ENCODE assay signal across 19 cellular contexts in genomic region chr4:55793479-55793878, GRCh38. TPM values are rescaled to one million over a fixed set of nuclear protein-coding genes. Genes with fewer than 3 reads are reported as not detected.
DNase-seq lines count a peak whose midpoint lies in the region; ATAC-seq, FAIRE-seq and TF ChIP-seq lines count a peak whose summit lies in the region.
"Had no signal": no experiment of that assay in that cellular context is flagged by ENCODE, and none has a peak within 500 bp of the region (broad histone marks: within the 10 kb centered on the region; RNA-seq: fewer than 3 reads in every experiment).

No MANE protein-coding gene starts in this region.

- H3K9me3 ChIP-seq in astrocyte (ENCODE audit: insufficient read depth, low read depth, low read length) (no peaks in the 10 kb centered on the region), mesenchymal stem cell (ENCODE audit: control insufficient read depth, low read length) (no peaks in the 10 kb centered on the region)

- no peaks in the 10 kb centered on the region for H3K79me1 ChIP-seq in mesenchymal stem cell (replicated peaks; ENCODE audit: low read length, poor library complexity, severe bottlenecking)

- H3K4me1 Mint-ChIP-seq in astrocyte (ENCODE audit: low read depth, unreplicated experiment): peaks cover 5% of the 10 kb centered on the region
- H3K4me1 Mint-ChIP-seq: immature natural killer cell had no signal

- no peak overlapping the region for H2BK120ac ChIP-seq in mesenchymal stem cell (ENCODE audit: low read depth, low read length)

- no peak overlapping the region for H3K18ac ChIP-seq in mesenchymal stem cell (ENCODE audit: low read depth in 1 of 2, low read length in 2 of 2)

- no peak overlapping the region for H3K27ac ChIP-seq in astrocyte (ENCODE audit: low read depth, low read length)
- H3K27ac ChIP-seq in mesenchymal stem cell (ENCODE audit: low read length, poor library complexity, severe bottlenecking): no peak overlapping the region
- H3K27ac ChIP-seq: BLaER1 treated with 17β-estradiol and CSF1 and Interleukin-3, amounts not matched to agents 10 nM and 100 nM had no signal

- peak; percentile 20 for DNase-seq in GM03348 (ENCODE audit: low spot score)
- no peak for DNase-seq in astrocyte (ENCODE audit: low read depth)
- no peak for DNase-seq in fibroblast of the aortic adventitia (ENCODE audit: low read depth)
- no peak for DNase-seq in skeletal muscle cell (ENCODE audit: low read depth)
- no peak for DNase-seq in mesenchymal stem cell
- DNase-seq in germinal center (ENCODE audit: low spot score): no peak
- no peak for DNase-seq in HK-2 (ENCODE audit: unreplicated experiment)
- DNase-seq: activated CD8-positive, alpha-beta memory T cell treated with anti-CD3 and anti-CD28 coated beads, Interleukin-2, amount 50 U/mL, for 4 hours; activated naive CD4-positive, alpha-beta T cell treated with anti-CD3 and anti-CD28 coated beads for 36 hours; DMS 273 treated with DMSO at 0.1 percent for 48 hours; effector memory CD8-positive, alpha-beta T cell; immature natural killer cell; Kasumi-1; NCI-H1694; SHP77 treated with DMSO at 0.1 percent for 48 hours had no signal

- no peaks in the 10 kb centered on the region for H4K20me1 ChIP-seq in astrocyte (ENCODE audit: insufficient read depth, low read length)
- H4K20me1 ChIP-seq: BLaER1 treated with 17β-estradiol and CSF1 and Interleukin-3, amounts not matched to agents 10 nM and 100 nM had no signal

- H2AFZ ChIP-seq in astrocyte (ENCODE audit: low read depth, low read length) (peak overlapping the region; percentile 81), mesenchymal stem cell (ENCODE audit: low read depth, low read length) (no peak overlapping the region)

- H4K8ac ChIP-seq in mesenchymal stem cell (ENCODE audit: low read length): no peak overlapping the region

- no peaks in the 10 kb centered on the region for H3K9me3 Mint-ChIP-seq in astrocyte (ENCODE audit: unreplicated experiment)
- H3K9me3 Mint-ChIP-seq: activated naive CD4-positive, alpha-beta T cell treated with anti-CD3 and anti-CD28 coated beads for 36 hours; effector memory CD8-positive, alpha-beta T cell; immature natural killer cell had no signal

- no peak overlapping the region for H2BK5ac ChIP-seq in mesenchymal stem cell (ENCODE audit: low read depth, low read length, poor library complexity, severe bottlenecking)

- H3K27me3 Mint-ChIP-seq in astrocyte (ENCODE audit: low read depth, unreplicated experiment): peaks cover 9% of the 10 kb centered on the region

- no peak overlapping the region for H3K9ac ChIP-seq in astrocyte (ENCODE audit: low read length)
- no peak overlapping the region for H3K9ac ChIP-seq in mesenchymal stem cell (ENCODE audit: low read length)
- H3K9ac ChIP-seq: BLaER1 treated with 17β-estradiol and CSF1 and Interleukin-3, amounts not matched to agents 10 nM and 100 nM had no signal

- H4K91ac ChIP-seq in mesenchymal stem cell (ENCODE audit: low read length): no peak overlapping the region

- H3K23ac ChIP-seq in mesenchymal stem cell (ENCODE audit: low read length in 2 of 2): no peak overlapping the region

- H2BK12ac ChIP-seq in mesenchymal stem cell (ENCODE audit: low read length in 2 of 2): peak overlapping the region in 1 of 2 experiments; percentile 22

- H3K36me3 Mint-ChIP-seq in astrocyte (ENCODE audit: low read depth, unreplicated experiment): no peaks in the 10 kb centered on the region

- 96% methylated on average over 29 of the region's 33 CpGs for WGBS in mesenchymal stem cell

- FAIRE-seq in astrocyte (lab: Jason Lieb, UNC): no peak

- no peak overlapping the region for H3K4me3 ChIP-seq in astrocyte (ENCODE audit: insufficient read depth, low read depth, low read length)
- H3K4me3 ChIP-seq in fibroblast of the aortic adventitia (ENCODE audit: low read depth, low read length): peak overlapping the region; percentile 14
- H3K4me3 ChIP-seq in skeletal muscle cell (ENCODE audit: low read depth, low read length): peak overlapping the region; percentile 21
- H3K4me3 ChIP-seq in mesenchymal stem cell (ENCODE audit: insufficient read depth in 1 of 2, low read depth in 1 of 2, low read length in 2 of 2): peak overlapping the region in 1 of 2 experiments; percentile 69
- H3K4me3 ChIP-seq: BLaER1 treated with 17β-estradiol and CSF1 and Interleukin-3, amounts not matched to agents 10 nM and 100 nM had no signal

- peak overlapping the region; percentile 73 for H3K4me2 ChIP-seq in astrocyte (ENCODE audit: low read length)
- H3K4me2 ChIP-seq in mesenchymal stem cell (ENCODE audit: low read length, poor library complexity, severe bottlenecking): no peak overlapping the region
- H3K4me2 ChIP-seq: BLaER1 treated with 17β-estradiol and CSF1 and Interleukin-3, amounts not matched to agents 10 nM and 100 nM had no signal

- no peak overlapping the region for H2BK15ac ChIP-seq in mesenchymal stem cell (ENCODE audit: low read depth, poor library complexity, severe bottlenecking)

- H3K27ac Mint-ChIP-seq in astrocyte (ENCODE audit: unreplicated experiment): no peak overlapping the region
- H3K27ac Mint-ChIP-seq: activated naive CD4-positive, alpha-beta T cell treated with anti-CD3 and anti-CD28 coated beads for 36 hours; effector memory CD8-positive, alpha-beta T cell; immature natural killer cell had no signal

- H2AK5ac ChIP-seq in mesenchymal stem cell (ENCODE audit: low read length, severe bottlenecking): no peak overlapping the region

- H3K4me1 ChIP-seq in astrocyte (ENCODE audit: insufficient read depth, low read length): no peaks in the 10 kb centered on the region
- H3K4me1 ChIP-seq in mesenchymal stem cell (ENCODE audit: control insufficient read depth, insufficient read depth, low read depth, low read length): peaks cover 5% of the 10 kb centered on the region

- H3K14ac ChIP-seq in mesenchymal stem cell (ENCODE audit: low read length in 2 of 2): no peak overlapping the region

- TF ChIP-seq CTCF in astrocyte (IDR thresholded peaks at IDR 0.05; ENCODE audit: insufficient read depth, low read depth, low read length): no peak
- no peak for TF ChIP-seq CTCF in fibroblast of the aortic adventitia (IDR thresholded peaks at IDR 0.05; ENCODE audit: insufficient read depth, low read length)

- H3K27me3 ChIP-seq in astrocyte (ENCODE audit: insufficient read depth, low read length) (peaks cover 20% of the 10 kb centered on the region), mesenchymal stem cell (ENCODE audit: control insufficient read depth in 1 of 2, insufficient read depth in 1 of 2, low read length in 2 of 2) (peaks cover 0 to 56% of the 10 kb centered on the region in 2 experiments)
- H3K27me3 ChIP-seq: BLaER1 treated with 17β-estradiol and CSF1 and Interleukin-3, amounts not matched to agents 10 nM and 100 nM had no signal

- H3K79me2 ChIP-seq in astrocyte (ENCODE audit: insufficient read depth, low read length): no peaks in the 10 kb centered on the region

- no peak overlapping the region for H3K4me3 Mint-ChIP-seq in astrocyte (ENCODE audit: unreplicated experiment)
- H3K4me3 Mint-ChIP-seq: activated naive CD4-positive, alpha-beta T cell treated with anti-CD3 and anti-CD28 coated beads for 36 hours; effector memory CD8-positive, alpha-beta T cell; immature natural killer cell had no signal

- ATAC-seq in GM18520 (IDR thresholded peaks at IDR 0.05; ENCODE audit: unreplicated experiment): no peak
- ATAC-seq: effector memory CD8-positive, alpha-beta T cell had no signal

- H3K4ac ChIP-seq in mesenchymal stem cell (ENCODE audit: low read depth in 1 of 2, low read length in 2 of 2): no peak overlapping the region

- no peaks in the 10 kb centered on the region for H3K36me3 ChIP-seq in astrocyte (ENCODE audit: insufficient read depth, low read length)
- peaks cover 0 to 4% of the 10 kb centered on the region in 2 experiments for H3K36me3 ChIP-seq in mesenchymal stem cell (ENCODE audit: control insufficient read depth in 1 of 2, insufficient read depth in 2 of 2, low read depth in 1 of 2, low read length in 2 of 2)
- H3K36me3 ChIP-seq: BLaER1 treated with 17β-estradiol and CSF1 and Interleukin-3, amounts not matched to agents 10 nM and 100 nM had no signal

RNA-seq across cellular contexts. Expression of gene EXOC1L, which starts 26.1 kb away (rescaled TPM):
- not detected in 2 replicates for total RNA-seq in astrocyte
- total RNA-seq in fibroblast of the aortic adventitia (ENCODE audit: low replicate concordance): not detected in 2 replicates
- polyA plus RNA-seq in mesenchymal stem cell (2013, experiment 1 of 2): not detected
- polyA plus RNA-seq in mesenchymal stem cell (2013, experiment 2 of 2): not detected
- total RNA-seq: activated naive CD4-positive, alpha-beta T cell treated with anti-CD3 and anti-CD28 coated beads for 36 hours; omental fat pad; subcutaneous adipose tissue had no signal

RNA-seq across cellular contexts. Expression of gene EXOC1, which starts 60.0 kb away (rescaled TPM):
- 29.9 and 33.3 TPM in 2 replicates for total RNA-seq in astrocyte
- total RNA-seq in fibroblast of the aortic adventitia (ENCODE audit: low replicate concordance): 56.7 and 62.6 TPM in 2 replicates
- polyA plus RNA-seq in mesenchymal stem cell (2013, experiment 1 of 2): 26.6 TPM
- polyA plus RNA-seq in mesenchymal stem cell (2013, experiment 2 of 2): 27.0 TPM
